In the genomic region with DNA sequence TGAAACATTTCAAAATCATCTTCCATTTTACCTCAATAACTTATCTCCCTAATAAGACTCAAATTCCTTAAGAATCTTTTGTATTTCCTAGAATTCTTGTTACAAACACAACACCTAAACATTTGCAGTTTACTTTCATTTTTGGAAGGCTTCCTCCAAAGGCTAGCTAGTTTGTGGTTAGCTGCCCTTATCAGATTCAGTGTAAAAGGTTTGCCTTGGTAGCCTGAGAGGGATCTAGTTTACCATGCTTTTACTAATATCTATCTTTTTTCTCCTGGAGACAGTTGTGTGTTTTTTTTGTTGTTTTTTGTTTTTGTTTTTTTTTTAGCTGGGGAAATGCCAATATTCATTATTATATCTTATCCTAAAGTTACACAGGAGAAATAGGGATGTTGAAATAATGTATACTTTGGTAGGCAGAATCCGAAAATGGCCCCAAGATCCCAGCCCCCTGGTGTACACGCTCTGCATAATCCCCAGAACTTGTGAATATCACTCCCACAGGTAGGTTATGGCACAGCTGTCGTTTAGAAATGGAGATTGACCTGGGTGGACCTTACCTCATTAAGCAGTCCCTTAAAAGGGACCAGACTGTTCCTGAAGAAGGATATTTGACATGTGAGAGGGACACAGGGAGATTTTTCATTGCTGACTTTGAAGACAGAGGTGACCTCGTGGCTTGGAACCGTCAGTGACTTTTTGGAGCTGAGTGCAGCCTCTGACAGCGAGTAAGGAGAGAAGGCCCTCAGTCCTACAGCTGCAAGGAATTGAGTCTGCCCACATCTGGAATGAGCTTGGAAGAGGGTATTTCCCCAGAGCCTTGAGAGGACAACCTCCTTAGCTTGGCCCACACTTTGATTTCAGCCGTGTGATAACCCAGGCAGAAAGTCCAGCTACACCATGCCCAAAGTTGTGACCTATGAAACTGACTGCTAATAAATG, we compare ENCODE assay signal across 10 cellular contexts. TPM values are rescaled to one million over a fixed set of nuclear protein-coding genes. Genes with fewer than 3 reads are reported as not detected.
DNase-seq lines count a peak whose midpoint lies in the region; ATAC-seq and TF ChIP-seq lines count a peak whose summit lies in the region.
"Had no signal": no experiment of that assay in that cellular context is flagged by ENCODE, and none has a peak within 500 bp of the region (broad histone marks: within the 10 kb centered on the region; RNA-seq: fewer than 3 reads in every experiment).

No MANE protein-coding gene starts in this region.

- H3K4me3 Mint-ChIP-seq in Calu3 (ENCODE audit: low read depth, unreplicated experiment) (no peak overlapping the region), CD14-positive monocyte (no peak overlapping the region)
- H3K4me3 Mint-ChIP-seq in natural killer cell treated with Interleukin-12 subunit alpha and Interleukin-12 subunit beta and Interleukin-15 and Interleukin-18, amount 100 ng/mL, for 72 hours = peak overlapping the region; percentile 59

- no peak for DNase-seq in Calu3
- DNase-seq in astrocyte of the spinal cord (ENCODE audit: low read depth, low spot score) = no peak
- no peak for DNase-seq in natural killer cell treated with Interleukin-12 subunit alpha and Interleukin-12 subunit beta and Interleukin-15 and Interleukin-18, amount 100 ng/mL, for 72 hours (ENCODE audit: low spot score)
- no peak for DNase-seq in CD14-positive monocyte (ENCODE audit: low spot score)
- no peak for DNase-seq in kidney tubule cell (ENCODE audit: low spot score)
- DNase-seq: activated naive CD4-positive, alpha-beta T cell; NCI-H1092 had no signal

- H3K4me1 Mint-ChIP-seq in Calu3 (ENCODE audit: low read depth, unreplicated experiment) = peaks cover 48% of the 10 kb centered on the region
- peaks cover 59 to 73% of the 10 kb centered on the region in 2 donors for H3K4me1 Mint-ChIP-seq in natural killer cell treated with Interleukin-12 subunit alpha and Interleukin-12 subunit beta and Interleukin-15 and Interleukin-18, amount 100 ng/mL, for 72 hours (ENCODE audit: low read depth in 2 of 2)
- H3K4me1 Mint-ChIP-seq in CD14-positive monocyte = peaks cover 21% of the 10 kb centered on the region

- ATAC-seq in HG03432 (IDR thresholded peaks at IDR 0.05; ENCODE audit: unreplicated experiment) (peak; percentile 30), HG02588 (IDR thresholded peaks at IDR 0.05; ENCODE audit: unreplicated experiment) (no peak), GM19023 (IDR thresholded peaks at IDR 0.05; ENCODE audit: unreplicated experiment) (no peak)
- ATAC-seq in natural killer cell treated with Interleukin-12 subunit alpha and Interleukin-12 subunit beta and Interleukin-15 and Interleukin-18, amount 100 ng/mL, for 72 hours = no peak

- H3K9me3 Mint-ChIP-seq in Calu3 (ENCODE audit: low read depth, unreplicated experiment) (no peaks in the 10 kb centered on the region), CD14-positive monocyte (no peaks in the 10 kb centered on the region)
- H3K9me3 Mint-ChIP-seq in natural killer cell treated with Interleukin-12 subunit alpha and Interleukin-12 subunit beta and Interleukin-15 and Interleukin-18, amount 100 ng/mL, for 72 hours = peaks cover 4% of the 10 kb centered on the region

- CTCF ChIA-PET in Calu3 (lab: Charles Lee) = no interaction called here

- intact Hi-C loops in Calu3 (cut with micrococcal nuclease; ENCODE audit: unreplicated experiment) (no loop called here), CD14-positive monocyte (cut with micrococcal nuclease) (no loop called here)

- no peak overlapping the region for H3K4me3 ChIP-seq in astrocyte of the spinal cord (ENCODE audit: low read depth, low read length)

- H3K27me3 Mint-ChIP-seq in Calu3 (ENCODE audit: unreplicated experiment) (no peaks in the 10 kb centered on the region), CD14-positive monocyte (ENCODE audit: low read depth in 3 of 3) (peaks cover 0 to 6% (median 0%) of the 10 kb centered on the region in 3 donors)
- H3K27me3 Mint-ChIP-seq in natural killer cell treated with Interleukin-12 subunit alpha and Interleukin-12 subunit beta and Interleukin-15 and Interleukin-18, amount 100 ng/mL, for 72 hours = no peaks in the 10 kb centered on the region

- BruUV-seq in Calu3 (replicated peaks; lab: Mats Ljungman, UMichigan) = no TSS peak

- peak overlapping the region; percentile 31 for H3K27ac Mint-ChIP-seq in Calu3 (ENCODE audit: unreplicated experiment)
- peak overlapping the region; percentile 15 to 63 for H3K27ac Mint-ChIP-seq in natural killer cell treated with Interleukin-12 subunit alpha and Interleukin-12 subunit beta and Interleukin-15 and Interleukin-18, amount 100 ng/mL, for 72 hours
- no peak overlapping the region for H3K27ac Mint-ChIP-seq in CD14-positive monocyte

- in situ Hi-C loops in astrocyte of the spinal cord (cut with HindIII; ENCODE audit: low sequenced_read_pairs) = no loop called here

- H3K36me3 Mint-ChIP-seq in Calu3 (ENCODE audit: insufficient read depth, unreplicated experiment) = peaks cover 4% of the 10 kb centered on the region
- peaks cover 4% of the 10 kb centered on the region for H3K36me3 Mint-ChIP-seq in natural killer cell treated with Interleukin-12 subunit alpha and Interleukin-12 subunit beta and Interleukin-15 and Interleukin-18, amount 100 ng/mL, for 72 hours
- peaks cover 0 to 2% of the 10 kb centered on the region in 2 donors for H3K36me3 Mint-ChIP-seq in CD14-positive monocyte

- TF ChIP-seq CTCF in Calu3 (IDR thresholded peaks at IDR 0.05; ENCODE audit: unreplicated experiment) (no peak), astrocyte of the spinal cord (IDR thresholded peaks at IDR 0.05; ENCODE audit: low read depth, low read length) (peak; percentile 21), CD14-positive monocyte (IDR thresholded peaks at IDR 0.05) (no peak)

RNA-seq across cellular contexts. Expression of a gene that starts 33.4 kb away (rescaled TPM):
- total RNA-seq in Calu3 (2022) = 50.2 and 56.2 TPM in 2 replicates
- 10 to 100 TPM; 60.3 to 88.9 TPM for total RNA-seq in natural killer cell treated with Interleukin-12 subunit alpha and Interleukin-12 subunit beta and Interleukin-15 and Interleukin-18, amount 100 ng/mL, for 72 hours
- polyA plus RNA-seq in CD14-positive monocyte = 10 to 100 TPM in 1 of 2 donors, 1 to 10 TPM in 1; 8.8 to 14.8 TPM

Comparison
In these comparisons a context has a peak if more than half of its experiments do, and no peak if none do; other contexts are left out.
1. H3K27ac Mint-ChIP-seq: peak in Calu3 (single experiment) and natural killer cell treated with Interleukin-12 subunit alpha and Interleukin-12 subunit beta and Interleukin-15 and Interleukin-18, amount 100 ng/mL, for 72 hours (2 of 2); none in CD14-positive monocyte (0 of 7).